9 cellular contexts compared by ENCODE assay signal in the genomic region with DNA sequence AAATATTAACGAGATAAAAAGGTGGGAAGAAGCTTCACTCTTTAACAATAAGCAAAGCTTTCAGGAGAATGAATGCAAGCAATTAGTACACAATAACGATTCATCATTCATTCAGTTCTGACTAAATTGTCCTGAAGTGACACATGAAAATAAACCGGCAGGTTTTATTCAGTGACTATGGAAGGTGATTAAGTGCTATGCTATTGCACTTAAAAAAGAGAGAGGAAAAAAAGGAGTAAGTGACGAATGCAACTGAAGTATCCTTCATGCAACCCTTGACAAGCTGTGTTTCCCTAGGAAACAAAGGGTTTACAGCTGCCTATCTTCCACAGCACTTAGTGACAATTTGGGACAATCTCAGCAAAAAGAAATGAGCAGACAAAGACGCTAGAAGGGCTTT. TPM values are rescaled to one million over a fixed set of nuclear protein-coding genes. Genes with fewer than 3 reads are reported as not detected.
A peak's percentile ranks its signal among the peaks of the same experiment; 100 is the strongest.
DNase-seq lines count a peak whose midpoint lies in the region; TF ChIP-seq lines count a peak whose summit lies in the region.
"Had no signal": no experiment of that assay in that cellular context is flagged by ENCODE, and none has a peak within 500 bp of the region (broad histone marks: within the 10 kb centered on the region; RNA-seq: fewer than 3 reads in every experiment).

No MANE protein-coding gene starts in this region.

- no peak overlapping the region for H3K27ac Mint-ChIP-seq in neural crest cell (ENCODE audit: unreplicated experiment)

- H3K4me3 Mint-ChIP-seq in neural crest cell = peak overlapping the region; percentile 81

- peaks cover 24% of the 10 kb centered on the region for H3K4me1 Mint-ChIP-seq in neural crest cell

- H3K36me3 Mint-ChIP-seq in neural crest cell (ENCODE audit: low read depth) = peaks cover 18% of the 10 kb centered on the region

- no peaks in the 10 kb centered on the region for H3K27me3 Mint-ChIP-seq in neural crest cell (ENCODE audit: low read depth)

- H3K9me3 Mint-ChIP-seq in neural crest cell = no peaks in the 10 kb centered on the region

- TF ChIP-seq CTCF in choroid plexus epithelial cell (conservative IDR thresholded peaks at IDR 0.05; ENCODE audit: low read depth, low read length) = no peak
- no peak for TF ChIP-seq CTCF in neural crest cell (conservative IDR thresholded peaks at IDR 0.05)

- DNase-seq in ELR (ENCODE audit: low read depth) (peak; percentile 64), NCI-H1105 treated with DMSO at 0.1 percent for 48 hours (lab: John Stamatoyannopoulos, UW) (peak; percentile 66), choroid plexus epithelial cell (ENCODE audit: low read depth) (no peak), neural crest cell (ENCODE audit: low read depth, low spot score) (no peak), HUDEP-2 (lab: John Stamatoyannopoulos, UW; ENCODE audit: unreplicated experiment in 76 of 76) (no peak), hypothalamus (lab: John Stamatoyannopoulos, UW) (no peak), NCI-H2196 (lab: John Stamatoyannopoulos, UW; ENCODE audit: unreplicated experiment) (no peak), D341Med (ENCODE audit: low spot score) (no peak)
- DNase-seq: stimulated activated CD4-positive, alpha-beta T cell treated with anti-CD3 and anti-CD28 coated beads, Interleukin-2, amount 100 ng/mL, for 48 hours had no signal

- H3K4me3 ChIP-seq in choroid plexus epithelial cell (ENCODE audit: low read depth, low read length) = peak overlapping the region; percentile 68

RNA-seq across cellular contexts. Expression of a gene that starts 1.4 kb away (rescaled TPM):
- 9.7 and 10.5 TPM in 2 replicates for total RNA-seq in neural crest cell

RNA-seq across cellular contexts. Expression of a gene that starts 4.2 kb away (rescaled TPM):
- total RNA-seq in neural crest cell = 8.1 and 8.8 TPM in 2 replicates

RNA-seq across cellular contexts. Expression of a gene that starts 55.6 kb away (rescaled TPM):
- total RNA-seq in neural crest cell = 0.32 and 0.82 TPM in 2 replicates

Comparison
In these comparisons a context has a peak if more than half of its experiments do, and no peak if none do; other contexts are left out.
1. DNase-seq: peak in ELR (single experiment) and NCI-H1105 treated with DMSO at 0.1 percent for 48 hours (single experiment); none in choroid plexus epithelial cell (single experiment), neural crest cell (single experiment), HUDEP-2 (0 of 76), hypothalamus (0 of 51), NCI-H2196 (single experiment) and D341Med (single experiment).